In the genomic region with DNA sequence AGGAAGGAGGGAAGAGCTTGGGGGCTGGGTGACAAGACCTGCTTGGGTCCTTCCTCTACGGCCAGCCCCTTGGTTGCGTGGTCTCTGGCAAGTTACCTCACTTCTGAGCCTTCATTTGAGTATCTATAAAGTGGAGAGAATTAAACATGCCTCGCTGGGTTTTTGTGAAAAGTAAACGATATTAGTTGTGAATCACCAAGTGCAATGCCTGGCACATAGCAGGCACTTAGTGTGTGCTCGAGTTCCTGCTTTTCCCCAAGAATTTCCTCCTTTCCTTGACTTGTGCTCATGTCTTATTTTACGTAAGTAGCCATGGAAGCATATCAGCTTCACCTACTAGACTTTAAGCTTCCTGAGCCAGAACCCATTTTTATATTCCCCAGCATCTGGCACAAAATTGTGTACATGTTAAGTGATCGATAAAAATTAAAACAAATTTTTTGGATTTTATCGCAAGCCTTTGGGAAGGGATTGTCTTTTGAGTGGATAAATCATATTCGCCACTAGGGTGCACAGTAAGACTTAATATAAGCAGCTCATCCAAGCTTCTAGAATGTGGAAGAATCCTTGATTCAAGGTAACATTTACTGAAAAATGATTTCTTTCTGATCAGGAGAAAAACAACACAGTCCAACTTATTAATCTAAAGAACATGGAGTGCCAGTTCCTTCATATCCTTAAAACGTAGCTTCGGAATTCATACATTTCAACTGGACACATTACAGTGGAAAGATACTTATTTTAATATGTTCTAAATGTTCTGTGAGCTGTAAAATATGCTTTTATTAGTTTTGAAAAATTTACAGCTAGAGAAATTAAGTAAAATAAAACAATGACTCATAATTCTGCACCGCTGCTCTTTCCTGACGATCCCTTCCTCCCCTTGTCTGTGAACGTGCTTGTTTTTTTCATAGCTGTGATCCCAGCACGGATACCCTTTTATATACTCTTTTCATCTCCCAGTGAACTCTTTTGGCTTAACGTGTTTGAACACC, we compare ENCODE assay signal across 8 cellular contexts. TPM values are rescaled to one million over a fixed set of nuclear protein-coding genes. Genes with fewer than 3 reads are reported as not detected.
DNase-seq lines count a peak whose midpoint lies in the region; ATAC-seq and TF ChIP-seq lines count a peak whose summit lies in the region.

No MANE protein-coding gene starts in this region.

- H3K27me3 ChIP-seq in brain microvascular endothelial cell (replicated peaks) (no peaks in the 10 kb centered on the region), lower lobe of right lung (ENCODE audit: low read depth) (no peaks in the 10 kb centered on the region)

- H3K36me3 ChIP-seq in brain microvascular endothelial cell (replicated peaks) (no peaks in the 10 kb centered on the region), lower lobe of right lung (peaks cover 11% of the 10 kb centered on the region)

- ATAC-seq in lower lobe of right lung (peak in 1 of 2 donors; percentile 43), GM19328 (IDR thresholded peaks at IDR 0.05; ENCODE audit: unreplicated experiment) (no peak)

- peak; percentile 67 for DNase-seq in Daoy (ENCODE audit: low read depth)
- peak; percentile 14 for DNase-seq in NAMALWA (ENCODE audit: low spot score)
- DNase-seq in brain microvascular endothelial cell = peak; percentile 60
- DNase-seq in lower lobe of right lung = no peak
- DNase-seq in stimulated activated CD4-positive, alpha-beta T cell treated with anti-CD3 and anti-CD28 coated beads, Interleukin-2, amount 100 ng/mL, for 48 hours = no peak
- no peak for DNase-seq in middle frontal gyrus (ENCODE audit: extremely low spot score, low spot score)
- no peak for DNase-seq in activated T-cell treated with anti-CD3 and anti-CD28 coated beads, Interleukin-2, amount 50 U/mL, for 48 hours

- no peaks in the 10 kb centered on the region for H3K9me3 ChIP-seq in lower lobe of right lung

- TF ChIP-seq CTCF in brain microvascular endothelial cell (IDR thresholded peaks at IDR 0.05; ENCODE audit: low read depth, low read length, missing control alignments) (peak; percentile 29), lower lobe of right lung (IDR thresholded peaks at IDR 0.05) (peak; percentile 53)

- H3K27ac ChIP-seq in brain microvascular endothelial cell = peak overlapping the region; percentile 80
- no peak overlapping the region for H3K27ac ChIP-seq in lower lobe of right lung

- intact Hi-C loops in lower lobe of right lung (cut with DNase I) = loop anchor here (10.0 kb wide), 1 partner anchor 260 kb away; no protein-coding TSS in a partner anchor

- in situ Hi-C loops in brain microvascular endothelial cell (cut with HindIII; ENCODE audit: low pct_ligation_motif_present, low sequenced_read_pairs) = no loop called here

- H3K4me3 ChIP-seq in brain microvascular endothelial cell (ENCODE audit: low read depth, low read length) = no peak overlapping the region
- no peak overlapping the region for H3K4me3 ChIP-seq in lower lobe of right lung

- H3K4me1 ChIP-seq in lower lobe of right lung = peaks cover 52% of the 10 kb centered on the region

RNA-seq across cellular contexts. Expression of a gene that starts 8.8 kb away (rescaled TPM):
- total RNA-seq in Daoy (2014; rRNA removed; shearing (Covaris generic)) = 30.2 and 32.1 TPM in 2 replicates
- 8.3 TPM for total RNA-seq in lower lobe of right lung

Comparison
In these comparisons a context has a peak if more than half of its experiments do, and no peak if none do; other contexts are left out.
1. DNase-seq: peak in Daoy (single experiment), NAMALWA (single experiment) and brain microvascular endothelial cell (single experiment); none in lower lobe of right lung (single experiment), stimulated activated CD4-positive, alpha-beta T cell treated with anti-CD3 and anti-CD28 coated beads, Interleukin-2, amount 100 ng/mL, for 48 hours (0 of 2), middle frontal gyrus (single experiment) and activated T-cell treated with anti-CD3 and anti-CD28 coated beads, Interleukin-2, amount 50 U/mL, for 48 hours (0 of 2).